In genomic region chr6:11552390-11552789, GRCh38 we compare ENCODE assay signal across 24 cellular contexts. TPM values are rescaled to one million over a fixed set of nuclear protein-coding genes. Genes with fewer than 3 reads are reported as not detected.
DNase-seq lines count a peak whose midpoint lies in the region; ATAC-seq and TF ChIP-seq lines count a peak whose summit lies in the region.
"Had no signal": no experiment of that assay in that cellular context is flagged by ENCODE, and none has a peak within 500 bp of the region (broad histone marks: within the 10 kb centered on the region; RNA-seq: fewer than 3 reads in every experiment).

No MANE protein-coding gene starts in this region.

- H3K27ac Mint-ChIP-seq in activated T-cell treated with anti-CD3 and anti-CD28 coated beads, Interleukin-2, amount 50 U/mL, for 72 hours: no peak overlapping the region
- H3K27ac Mint-ChIP-seq: activated CD8-positive, alpha-beta T cell treated with anti-CD3 and anti-CD28 coated beads for 36 hours; B cell had no signal

- no peak for TF ChIP-seq POLR2A in Peyer's patch (IDR thresholded peaks at IDR 0.05)

- no peaks in the 10 kb centered on the region for H3K27me3 ChIP-seq in Peyer's patch
- H3K27me3 ChIP-seq: dorsolateral prefrontal cortex had no signal

- no peak overlapping the region for H3K27ac ChIP-seq in Peyer's patch
- H3K27ac ChIP-seq: dorsolateral prefrontal cortex, KMS-11, psoas muscle had no signal

- H3K27me3 Mint-ChIP-seq in activated T-cell treated with anti-CD3 and anti-CD28 coated beads, Interleukin-2, amount 50 U/mL, for 72 hours (ENCODE audit: low read depth): no peaks in the 10 kb centered on the region
- H3K27me3 Mint-ChIP-seq: activated CD8-positive, alpha-beta T cell treated with anti-CD3 and anti-CD28 coated beads for 36 hours; B cell had no signal

- H3K4me3 ChIP-seq in Peyer's patch: no peak overlapping the region
- H3K4me3 ChIP-seq: dorsolateral prefrontal cortex, lung, psoas muscle had no signal

- H3K9me3 ChIP-seq in Peyer's patch: no peaks in the 10 kb centered on the region
- H3K9me3 ChIP-seq: psoas muscle had no signal

- DNase-seq in Right ventricle myocardium superior (no peak), Right ventricle myocardium inferior (ENCODE audit: missing footprints) (no peak), NCI-H526 (lab: John Stamatoyannopoulos, UW) (peak; percentile 95 to 98), SKM-1 treated with dmso at 0.1 percent for 144 hours (lab: John Stamatoyannopoulos, UW; ENCODE audit: unreplicated experiment) (peak; percentile 84), Peyer's patch (no peak), SHP77 treated with DMSO at 0.1 percent for 48 hours (lab: John Stamatoyannopoulos, UW) (no peak)
- DNase-seq in activated T-cell treated with anti-CD3 and anti-CD28 coated beads, Interleukin-2, amount 50 U/mL, for 72 hours: no peak
- DNase-seq: activated CD8-positive, alpha-beta T cell treated with anti-CD3 and anti-CD28 coated beads for 36 hours; activated gamma-delta T cell; DMS79 treated with DMSO at 0.1 percent for 48 hours; dorsolateral prefrontal cortex; GOT3; NCI-H1105; NCI-H2029; NCI-H2227 treated with DMSO at 0.1 percent for 48 hours; NCI-H748 treated with DMSO at 0.1 percent for 48 hours; psoas muscle; stimulated activated CD8-positive, alpha-beta memory T cell treated with anti-CD3 and anti-CD28 coated beads, Interleukin-4, amount 100 ng/mL, for 48 hours had no signal

- no peaks in the 10 kb centered on the region for H3K36me3 ChIP-seq in Peyer's patch

- TF ChIP-seq CTCF in Peyer's patch (IDR thresholded peaks at IDR 0.05): no peak

- ATAC-seq in Right ventricle myocardium superior (ENCODE audit: poor library complexity) (peak; percentile 38), Right ventricle myocardium inferior (no peak), HG02970 (IDR thresholded peaks at IDR 0.05; ENCODE audit: low FRiP score, unreplicated experiment) (no peak)
- no peak for ATAC-seq in activated T-cell treated with anti-CD3 and anti-CD28 coated beads, Interleukin-2, amount 50 U/mL, for 72 hours (replicated peaks in 1 of 2)
- ATAC-seq: activated CD4-positive, CD25-positive, alpha-beta regulatory T cell treated with anti-CD3 and anti-CD28 coated beads, Interleukin-2, amount 50 U/mL, for 24 hours; activated CD8-positive, alpha-beta T cell treated with anti-CD3 and anti-CD28 coated beads for 36 hours; psoas muscle had no signal

- H3K4me1 ChIP-seq in Peyer's patch: no peaks in the 10 kb centered on the region

- no peaks in the 10 kb centered on the region for H3K9me3 Mint-ChIP-seq in activated T-cell treated with anti-CD3 and anti-CD28 coated beads, Interleukin-2, amount 50 U/mL, for 72 hours
- H3K9me3 Mint-ChIP-seq: activated CD8-positive, alpha-beta T cell treated with anti-CD3 and anti-CD28 coated beads for 36 hours; neural crest cell had no signal

- H3K4me3 Mint-ChIP-seq in activated T-cell treated with anti-CD3 and anti-CD28 coated beads, Interleukin-2, amount 50 U/mL, for 72 hours: no peak overlapping the region
- H3K4me3 Mint-ChIP-seq: activated CD8-positive, alpha-beta T cell treated with anti-CD3 and anti-CD28 coated beads for 36 hours; B cell; neural crest cell had no signal

- no peaks in the 10 kb centered on the region for H3K36me3 Mint-ChIP-seq in activated T-cell treated with anti-CD3 and anti-CD28 coated beads, Interleukin-2, amount 50 U/mL, for 72 hours (ENCODE audit: insufficient read depth in 2 of 2)

- intact Hi-C loops in Right ventricle myocardium superior (cut with DNase I) (no loop called here), Right ventricle myocardium inferior (cut with DNase I) (no loop called here)

- peaks cover 6% of the 10 kb centered on the region for H3K4me1 Mint-ChIP-seq in activated T-cell treated with anti-CD3 and anti-CD28 coated beads, Interleukin-2, amount 50 U/mL, for 72 hours (ENCODE audit: low read depth)
- H3K4me1 Mint-ChIP-seq: B cell had no signal

RNA-seq across cellular contexts. Expression of gene TMEM170B, which starts 14.8 kb away (rescaled TPM):
- total RNA-seq in Right ventricle myocardium superior (4.5 TPM), Right ventricle myocardium inferior (4.8 TPM), Peyer's patch (1 to 10 TPM in 2 of 4 donors, under 1 TPM in 2; 0.35 to 1.7 (median 0.96) TPM)
- total RNA-seq in activated T-cell treated with anti-CD3 and anti-CD28 coated beads, Interleukin-2, amount 50 U/mL, for 72 hours: 1 to 10 TPM; 1.0 to 1.6 TPM

Comparison
In these comparisons a context has a peak if more than half of its experiments do, and no peak if none do; other contexts are left out.
1. DNase-seq: peak in NCI-H526 (2 of 2) and SKM-1 treated with dmso at 0.1 percent for 144 hours (single experiment); none in Right ventricle myocardium superior (single experiment), Right ventricle myocardium inferior (single experiment), activated T-cell treated with anti-CD3 and anti-CD28 coated beads, Interleukin-2, amount 50 U/mL, for 72 hours (0 of 2), Peyer's patch (0 of 3) and SHP77 treated with DMSO at 0.1 percent for 48 hours (single experiment).